20 cellular contexts compared by ENCODE assay signal in the genomic region with DNA sequence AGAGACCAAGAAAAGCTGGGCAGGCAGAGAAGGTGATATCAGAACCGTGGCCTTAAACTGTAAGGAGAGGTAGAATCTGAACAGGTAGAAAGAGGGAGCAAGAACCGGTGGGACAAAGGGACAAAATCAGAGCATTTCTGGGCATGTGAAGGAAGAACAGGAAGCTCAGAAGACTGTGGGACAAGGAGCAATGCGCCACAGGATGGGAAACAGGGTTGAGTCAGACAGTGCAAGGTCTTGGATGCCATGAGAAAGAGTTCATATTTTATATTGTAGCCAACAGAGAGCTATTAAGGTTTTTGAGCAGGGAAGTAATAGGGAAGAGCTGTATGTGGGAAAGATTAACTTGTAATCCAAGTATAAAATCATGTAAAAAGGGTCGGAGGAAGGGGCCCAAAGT.
DNase-seq lines count a peak whose midpoint lies in the region; ATAC-seq and TF ChIP-seq lines count a peak whose summit lies in the region.
"Had no signal": no experiment of that assay in that cellular context is flagged by ENCODE, and none has a peak within 500 bp of the region (broad histone marks: within the 10 kb centered on the region; RNA-seq: fewer than 3 reads in every experiment).

No MANE protein-coding gene starts in this region.

- CTCF ChIA-PET in OCI-LY7 (lab: Charles Lee; ENCODE audit: unreplicated experiment): no interaction called here

- no peak overlapping the region for H3K27ac Mint-ChIP-seq in stimulated activated memory B cell treated with anti-CD40 and anti-IgM and Interleukin-4, amounts not matched to agents 10 μg/mL and 1 μg/mL and 100 μg/mL, for 72 hours
- H3K27ac Mint-ChIP-seq: CD4-positive, alpha-beta T cell; T-helper 1 cell treated with Interleukin-12 subunit alpha and Interleukin-12 subunit beta and Interleukin-4 antibody, amounts not matched to agents 30 μg/mL and 1 μg/mL, for 36 hours had no signal

- 86% methylated on average over 4 of the region's 4 CpGs for WGBS in hepatocyte (ENCODE audit: low lambda C conversion rate, missing lambda C conversion rate)

- no peaks in the 10 kb centered on the region for H3K9me3 ChIP-seq in hepatocyte (ENCODE audit: low read depth)
- H3K9me3 ChIP-seq in OCI-LY7 (ENCODE audit: low read length): no peaks in the 10 kb centered on the region
- H3K9me3 ChIP-seq: pancreas, tibial nerve had no signal

- H3K36me3 ChIP-seq in hepatocyte (replicated peaks; ENCODE audit: insufficient read depth, low read depth): no peaks in the 10 kb centered on the region
- H3K36me3 ChIP-seq in OCI-LY7 (ENCODE audit: insufficient read depth, low read length): no peaks in the 10 kb centered on the region
- H3K36me3 ChIP-seq: pancreas, tibial nerve had no signal

- intact Hi-C loops in OCI-LY7 (cut with micrococcal nuclease; ENCODE audit: unreplicated experiment): no loop called here

- H3K27ac ChIP-seq in hepatocyte (peak overlapping the region; percentile 64), OCI-LY7 (ENCODE audit: low read depth, low read length, poor library complexity, severe bottlenecking) (no peak overlapping the region)
- H3K27ac ChIP-seq: pancreas had no signal

- H3K9me2 ChIP-seq in hepatocyte (replicated peaks; ENCODE audit: insufficient read depth): no peaks in the 10 kb centered on the region
- no peaks in the 10 kb centered on the region for H3K9me2 ChIP-seq in OCI-LY7 (ENCODE audit: insufficient read depth, low read length)

- H3K4me3 Mint-ChIP-seq in stimulated activated memory B cell treated with anti-CD40 and anti-IgM and Interleukin-4, amounts not matched to agents 10 μg/mL and 1 μg/mL and 100 μg/mL, for 72 hours: no peak overlapping the region
- H3K4me3 Mint-ChIP-seq: activated T-cell treated with anti-CD3 and anti-CD28 coated beads, Interleukin-2, amount 50 U/mL, for 4 hours; CD4-positive, alpha-beta T cell; T-helper 1 cell treated with Interleukin-12 subunit alpha and Interleukin-12 subunit beta and Interleukin-4 antibody, amounts not matched to agents 30 μg/mL and 1 μg/mL, for 36 hours had no signal

- POLR2A ChIA-PET in OCI-LY7 (lab: Charles Lee): interaction anchor here (0.5 to 1.1 kb wide), 2 partner anchors 56 to 100 kb away, joined by 3 to 7 read pairs; no protein-coding TSS in a partner anchor

- H3K4me1 ChIP-seq in hepatocyte (ENCODE audit: insufficient read depth): peaks cover 28% of the 10 kb centered on the region
- peaks cover 3% of the 10 kb centered on the region for H3K4me1 ChIP-seq in OCI-LY7 (ENCODE audit: insufficient read depth, low read length, poor library complexity, severe bottlenecking)

- peak; percentile 20 for ATAC-seq in stimulated activated memory B cell treated with anti-CD40 and anti-IgM and Interleukin-4, amounts not matched to agents 10 μg/mL and 1 μg/mL and 100 μg/mL, for 72 hours
- ATAC-seq in HG02798 (IDR thresholded peaks at IDR 0.05; ENCODE audit: poor library complexity, unreplicated experiment) (no peak), HG03159 (IDR thresholded peaks at IDR 0.05; ENCODE audit: unreplicated experiment) (no peak)
- ATAC-seq: activated T-cell treated with anti-CD3 and anti-CD28 coated beads, Interleukin-2, amount 50 U/mL, for 4 hours had no signal

- no peak overlapping the region for H2AFZ ChIP-seq in hepatocyte
- H2AFZ ChIP-seq in OCI-LY7 (ENCODE audit: low read length): no peak overlapping the region

- H3K27me3 Mint-ChIP-seq in stimulated activated memory B cell treated with anti-CD40 and anti-IgM and Interleukin-4, amounts not matched to agents 10 μg/mL and 1 μg/mL and 100 μg/mL, for 72 hours: peaks cover 7% of the 10 kb centered on the region
- H3K27me3 Mint-ChIP-seq: CD4-positive, alpha-beta T cell had no signal

- no peaks in the 10 kb centered on the region for H3K9me3 Mint-ChIP-seq in stimulated activated memory B cell treated with anti-CD40 and anti-IgM and Interleukin-4, amounts not matched to agents 10 μg/mL and 1 μg/mL and 100 μg/mL, for 72 hours
- H3K9me3 Mint-ChIP-seq: activated T-cell treated with anti-CD3 and anti-CD28 coated beads, Interleukin-2, amount 50 U/mL, for 4 hours; CD4-positive, alpha-beta T cell; T-helper 1 cell treated with Interleukin-12 subunit alpha and Interleukin-12 subunit beta and Interleukin-4 antibody, amounts not matched to agents 30 μg/mL and 1 μg/mL, for 36 hours had no signal

- no TSS peak for BruUV-seq in OCI-LY7 (replicated peaks; lab: Mats Ljungman, UMichigan)

- H3K79me2 ChIP-seq in hepatocyte (no peaks in the 10 kb centered on the region), OCI-LY7 (ENCODE audit: insufficient read depth, low read depth, low read length) (no peaks in the 10 kb centered on the region)

- H4K20me1 ChIP-seq in hepatocyte (ENCODE audit: insufficient read depth, poor library complexity, severe bottlenecking) (no peaks in the 10 kb centered on the region), OCI-LY7 (ENCODE audit: insufficient read depth, low read length) (no peaks in the 10 kb centered on the region)

- H3K4me3 ChIP-seq in hepatocyte: no peak overlapping the region
- no peak overlapping the region for H3K4me3 ChIP-seq in OCI-LY7 (ENCODE audit: low read depth, low read length, poor library complexity, severe bottlenecking)
- H3K4me3 ChIP-seq: coronary artery, pancreas, tibial nerve had no signal

- H3K27me3 ChIP-seq in hepatocyte: no peaks in the 10 kb centered on the region
- H3K27me3 ChIP-seq: pancreas, tibial nerve had no signal

- H3K36me3 Mint-ChIP-seq in stimulated activated memory B cell treated with anti-CD40 and anti-IgM and Interleukin-4, amounts not matched to agents 10 μg/mL and 1 μg/mL and 100 μg/mL, for 72 hours: no peaks in the 10 kb centered on the region

- H3K4me1 Mint-ChIP-seq in stimulated activated memory B cell treated with anti-CD40 and anti-IgM and Interleukin-4, amounts not matched to agents 10 μg/mL and 1 μg/mL and 100 μg/mL, for 72 hours: no peaks in the 10 kb centered on the region

- peak; percentile 52 for DNase-seq in EL
- peak; percentile 39 for DNase-seq in amniotic epithelial cell (ENCODE audit: low read depth)
- DNase-seq in hepatocyte (ENCODE audit: low spot score): no peak
- DNase-seq in activated naive CD4-positive, alpha-beta T cell (lab: John Stamatoyannopoulos, UW): no peak
- no peak for DNase-seq in OCI-LY7 (ENCODE audit: low spot score)
- DNase-seq: activated CD4-positive, alpha-beta T cell treated with anti-CD3 and anti-CD28 coated beads for 4 hours; activated T-cell treated with anti-CD3 and anti-CD28 coated beads, Interleukin-2, amount 50 U/mL, for 4 hours; CD4-positive, alpha-beta T cell; GF-D8; Karpas-422; NCI-H1930; NCI-H69; pancreas; stimulated activated CD4-positive, alpha-beta T cell treated with anti-CD3 and anti-CD28 coated beads, Interleukin-15, amount 100 ng/mL, for 24 hours had no signal

- H3K4me2 ChIP-seq in hepatocyte: no peak overlapping the region
- no peak overlapping the region for H3K4me2 ChIP-seq in OCI-LY7 (ENCODE audit: low read length)

- TF ChIP-seq CTCF in hepatocyte (IDR thresholded peaks at IDR 0.05; ENCODE audit: poor library complexity): no peak
- no peak for TF ChIP-seq CTCF in OCI-LY7 (conservative IDR thresholded peaks at IDR 0.05; ENCODE audit: low read length)

Comparison
In these comparisons a context has a peak if more than half of its experiments do, and no peak if none do; other contexts are left out.
1. DNase-seq: peak in EL (single experiment) and amniotic epithelial cell (single experiment); none in hepatocyte (single experiment), activated naive CD4-positive, alpha-beta T cell (0 of 4) and OCI-LY7 (single experiment).